In genomic region chr1:78790174-78790573, GRCh38 we compare ENCODE assay signal across 27 cellular contexts.
"Had no signal": no experiment of that assay in that cellular context is flagged by ENCODE, and none has a peak within 500 bp of the region (broad histone marks: within the 10 kb centered on the region; RNA-seq: fewer than 3 reads in every experiment).

No MANE protein-coding gene starts in this region.

- H3K27me3 Mint-ChIP-seq: effector memory CD8-positive, alpha-beta T cell; memory B cell; naive thymus-derived CD4-positive, alpha-beta T cell had no signal

- H3K27ac Mint-ChIP-seq: effector memory CD8-positive, alpha-beta T cell; memory B cell; naive thymus-derived CD4-positive, alpha-beta T cell; nephron; neural progenitor cell; stimulated activated effector memory CD8-positive, alpha-beta T cell treated with anti-CD3 and anti-CD28 coated beads, Interleukin-12 subunit alpha, Interleukin-12 subunit beta, amount 100 ng/mL, for 72 hours had no signal

- H3K9ac ChIP-seq: neural progenitor cell had no signal

- H2AFZ ChIP-seq: neural progenitor cell had no signal

- H3K4me3 Mint-ChIP-seq: effector memory CD8-positive, alpha-beta T cell; memory B cell; naive thymus-derived CD4-positive, alpha-beta T cell; nephron; neural progenitor cell; stimulated activated effector memory CD8-positive, alpha-beta T cell treated with anti-CD3 and anti-CD28 coated beads, Interleukin-12 subunit alpha, Interleukin-12 subunit beta, amount 100 ng/mL, for 72 hours had no signal

- H3K4me1 ChIP-seq: esophagus muscularis mucosa, neural progenitor cell, prostate gland, right atrium auricular region, stomach, thyroid gland, vagina had no signal

- H3K4me3 ChIP-seq: esophagus muscularis mucosa, lung, neural progenitor cell, prostate gland, right atrium auricular region, smooth muscle cell, stomach, thyroid gland, vagina had no signal

- H3K9me3 ChIP-seq: prostate gland, right atrium auricular region, stomach, thyroid gland, vagina had no signal

- H3K36me3 ChIP-seq: esophagus muscularis mucosa, neural progenitor cell, prostate gland, right atrium auricular region, stomach, thyroid gland, vagina had no signal

- ATAC-seq: effector memory CD8-positive, alpha-beta T cell; left lobe of liver; naive thymus-derived CD4-positive, alpha-beta T cell; sciatic nerve; stimulated activated effector memory CD8-positive, alpha-beta T cell treated with anti-CD3 and anti-CD28 coated beads, Interleukin-12 subunit alpha, Interleukin-12 subunit beta, amount 100 ng/mL, for 72 hours had no signal

- H3K27ac ChIP-seq: epithelial cell of prostate, esophagus muscularis mucosa, neural progenitor cell, prostate gland, right atrium auricular region, stomach, thyroid gland, vagina had no signal

- H3K27me3 ChIP-seq: esophagus muscularis mucosa, neural progenitor cell, right atrium auricular region, stomach, thyroid gland, vagina had no signal

- DNase-seq: cerebellar nuclear complex; cortex of kidney; effector memory CD8-positive, alpha-beta T cell; midbrain; naive thymus-derived CD4-positive, alpha-beta T cell; stimulated activated CD4-positive, alpha-beta T cell treated with anti-CD3 and anti-CD28 coated beads, Interleukin-12 subunit alpha, Interleukin-12 subunit beta, amount 100 ng/mL, for 4 hours; stimulated activated CD4-positive, alpha-beta T cell treated with anti-CD3 and anti-CD28 coated beads, Interleukin-1b, Interleukin-23, amount 100 ng/mL, for 48 hours; stimulated activated CD4-positive, alpha-beta T cell treated with anti-CD3 and anti-CD28 coated beads, Interleukin-4, amount 100 ng/mL, for 24 hours; stimulated activated naive CD4-positive, alpha-beta T cell treated with Interleukin-2 at 50 U/mL for 16 hours; stomach; thyroid gland; trophoblast cell had no signal

- FAIRE-seq: frontal cortex, keratinocyte had no signal

- H3K4me2 ChIP-seq: neural progenitor cell, smooth muscle cell had no signal

- H3K9me3 Mint-ChIP-seq: effector memory CD8-positive, alpha-beta T cell; neural progenitor cell had no signal

- H3K36me3 Mint-ChIP-seq: memory B cell; naive thymus-derived CD4-positive, alpha-beta T cell; neural progenitor cell; stimulated activated effector memory CD8-positive, alpha-beta T cell treated with anti-CD3 and anti-CD28 coated beads, Interleukin-12 subunit alpha, Interleukin-12 subunit beta, amount 100 ng/mL, for 72 hours had no signal

- H3K4me1 Mint-ChIP-seq: memory B cell; naive thymus-derived CD4-positive, alpha-beta T cell; nephron; neural progenitor cell; stimulated activated effector memory CD8-positive, alpha-beta T cell treated with anti-CD3 and anti-CD28 coated beads, Interleukin-12 subunit alpha, Interleukin-12 subunit beta, amount 100 ng/mL, for 72 hours had no signal
